ENCODE assay signal across 1 cellular context in the genomic region with DNA sequence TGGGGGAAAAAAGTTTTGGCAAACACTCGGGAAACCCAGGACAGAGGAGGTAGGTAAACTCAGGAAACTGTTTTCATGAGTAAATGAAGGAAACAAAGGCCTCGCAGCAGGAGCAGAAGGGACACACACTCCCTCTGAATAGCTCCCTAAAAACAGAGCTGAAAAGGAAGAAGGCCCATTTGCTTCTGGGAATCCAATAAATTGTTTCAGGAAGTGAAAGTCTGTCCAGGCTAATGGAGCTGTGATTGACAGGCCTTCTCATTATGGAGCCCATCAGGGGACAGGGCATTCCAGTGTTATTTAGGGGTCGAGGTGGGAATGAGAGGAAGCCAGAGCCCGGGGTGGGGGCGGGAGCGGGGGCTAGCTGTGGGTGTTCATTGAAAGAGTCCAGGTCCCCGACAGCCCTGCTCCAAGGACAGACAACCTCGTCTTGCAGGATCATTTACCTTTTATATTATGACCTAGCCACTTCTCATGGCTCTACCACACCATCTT.
TF ChIP-seq lines count a peak whose summit lies in the region.

No MANE protein-coding gene starts in this region.

TF ChIP-seq in WTC11, 78 proteins besides CTCF, POLR2A, EP300 and RAD21 (continued from another document):
- TF ChIP-seq, protein P1, sequence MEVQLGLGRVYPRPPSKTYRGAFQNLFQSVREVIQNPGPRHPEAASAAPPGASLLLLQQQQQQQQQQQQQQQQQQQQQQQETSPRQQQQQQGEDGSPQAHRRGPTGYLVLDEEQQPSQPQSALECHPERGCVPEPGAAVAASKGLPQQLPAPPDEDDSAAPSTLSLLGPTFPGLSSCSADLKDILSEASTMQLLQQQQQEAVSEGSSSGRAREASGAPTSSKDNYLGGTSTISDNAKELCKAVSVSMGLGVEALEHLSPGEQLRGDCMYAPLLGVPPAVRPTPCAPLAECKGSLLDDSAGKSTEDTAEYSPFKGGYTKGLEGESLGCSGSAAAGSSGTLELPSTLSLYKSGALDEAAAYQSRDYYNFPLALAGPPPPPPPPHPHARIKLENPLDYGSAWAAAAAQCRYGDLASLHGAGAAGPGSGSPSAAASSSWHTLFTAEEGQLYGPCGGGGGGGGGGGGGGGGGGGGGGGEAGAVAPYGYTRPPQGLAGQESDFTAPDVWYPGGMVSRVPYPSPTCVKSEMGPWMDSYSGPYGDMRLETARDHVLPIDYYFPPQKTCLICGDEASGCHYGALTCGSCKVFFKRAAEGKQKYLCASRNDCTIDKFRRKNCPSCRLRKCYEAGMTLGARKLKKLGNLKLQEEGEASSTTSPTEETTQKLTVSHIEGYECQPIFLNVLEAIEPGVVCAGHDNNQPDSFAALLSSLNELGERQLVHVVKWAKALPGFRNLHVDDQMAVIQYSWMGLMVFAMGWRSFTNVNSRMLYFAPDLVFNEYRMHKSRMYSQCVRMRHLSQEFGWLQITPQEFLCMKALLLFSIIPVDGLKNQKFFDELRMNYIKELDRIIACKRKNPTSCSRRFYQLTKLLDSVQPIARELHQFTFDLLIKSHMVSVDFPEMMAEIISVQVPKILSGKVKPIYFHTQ (CRISPR knock-in tag; IDR thresholded peaks at IDR 0.05), result no peak
- TF ChIP-seq, protein P2, sequence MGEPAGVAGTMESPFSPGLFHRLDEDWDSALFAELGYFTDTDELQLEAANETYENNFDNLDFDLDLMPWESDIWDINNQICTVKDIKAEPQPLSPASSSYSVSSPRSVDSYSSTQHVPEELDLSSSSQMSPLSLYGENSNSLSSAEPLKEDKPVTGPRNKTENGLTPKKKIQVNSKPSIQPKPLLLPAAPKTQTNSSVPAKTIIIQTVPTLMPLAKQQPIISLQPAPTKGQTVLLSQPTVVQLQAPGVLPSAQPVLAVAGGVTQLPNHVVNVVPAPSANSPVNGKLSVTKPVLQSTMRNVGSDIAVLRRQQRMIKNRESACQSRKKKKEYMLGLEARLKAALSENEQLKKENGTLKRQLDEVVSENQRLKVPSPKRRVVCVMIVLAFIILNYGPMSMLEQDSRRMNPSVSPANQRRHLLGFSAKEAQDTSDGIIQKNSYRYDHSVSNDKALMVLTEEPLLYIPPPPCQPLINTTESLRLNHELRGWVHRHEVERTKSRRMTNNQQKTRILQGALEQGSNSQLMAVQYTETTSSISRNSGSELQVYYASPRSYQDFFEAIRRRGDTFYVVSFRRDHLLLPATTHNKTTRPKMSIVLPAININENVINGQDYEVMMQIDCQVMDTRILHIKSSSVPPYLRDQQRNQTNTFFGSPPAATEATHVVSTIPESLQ (CRISPR knock-in tag; IDR thresholded peaks at IDR 0.05), result no peak
- TF ChIP-seq, protein P3, sequence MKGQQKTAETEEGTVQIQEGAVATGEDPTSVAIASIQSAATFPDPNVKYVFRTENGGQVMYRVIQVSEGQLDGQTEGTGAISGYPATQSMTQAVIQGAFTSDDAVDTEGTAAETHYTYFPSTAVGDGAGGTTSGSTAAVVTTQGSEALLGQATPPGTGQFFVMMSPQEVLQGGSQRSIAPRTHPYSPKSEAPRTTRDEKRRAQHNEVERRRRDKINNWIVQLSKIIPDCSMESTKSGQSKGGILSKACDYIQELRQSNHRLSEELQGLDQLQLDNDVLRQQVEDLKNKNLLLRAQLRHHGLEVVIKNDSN (CRISPR knock-in tag; IDR thresholded peaks at IDR 0.05), result no peak
- TF ChIP-seq FOXJ3 (CRISPR knock-in tag; IDR thresholded peaks at IDR 0.05; ENCODE audit: borderline replicate concordance) (peak; percentile 70; the same call in 1 of the 2 replicates), TEAD4 (CRISPR knock-in tag; IDR thresholded peaks at IDR 0.05) (no peak), GABPB1 (CRISPR knock-in tag; IDR thresholded peaks at IDR 0.05) (no peak), PRRX2 (CRISPR knock-in tag; IDR thresholded peaks at IDR 0.05) (no peak), ZNF423 (CRISPR knock-in tag; IDR thresholded peaks at IDR 0.05) (peak; percentile 60; the same call in 1 of the 2 replicates), SP1 (CRISPR knock-in tag; conservative IDR thresholded peaks at IDR 0.05) (0 out of 2 replicates have a peak, but pooled peaks have one; percentile 57), SMAD4 (CRISPR knock-in tag; IDR thresholded peaks at IDR 0.05) (no peak), ZNF671 (CRISPR knock-in tag; IDR thresholded peaks at IDR 0.05) (no peak), ZNF121 (CRISPR knock-in tag; IDR thresholded peaks at IDR 0.05) (no peak), FOXK1 (CRISPR knock-in tag; IDR thresholded peaks at IDR 0.05) (0 out of 2 replicates have a peak, but pooled peaks have one; percentile 36), TCF7 (CRISPR knock-in tag; IDR thresholded peaks at IDR 0.05; ENCODE audit: low read depth) (no peak), NR3C1 (CRISPR knock-in tag; conservative IDR thresholded peaks at IDR 0.05; ENCODE audit: low read depth) (no peak), ZNF138 (CRISPR knock-in tag; conservative IDR thresholded peaks at IDR 0.05) (no peak), ETV6 (CRISPR knock-in tag; IDR thresholded peaks at IDR 0.05) (peak; percentile 29; the same call in 1 of the 2 replicates), NFYB (CRISPR knock-in tag; conservative IDR thresholded peaks at IDR 0.05; ENCODE audit: low read depth) (no peak), ZNF232 (CRISPR knock-in tag; IDR thresholded peaks at IDR 0.05) (no peak)
- TF ChIP-seq, protein P4, sequence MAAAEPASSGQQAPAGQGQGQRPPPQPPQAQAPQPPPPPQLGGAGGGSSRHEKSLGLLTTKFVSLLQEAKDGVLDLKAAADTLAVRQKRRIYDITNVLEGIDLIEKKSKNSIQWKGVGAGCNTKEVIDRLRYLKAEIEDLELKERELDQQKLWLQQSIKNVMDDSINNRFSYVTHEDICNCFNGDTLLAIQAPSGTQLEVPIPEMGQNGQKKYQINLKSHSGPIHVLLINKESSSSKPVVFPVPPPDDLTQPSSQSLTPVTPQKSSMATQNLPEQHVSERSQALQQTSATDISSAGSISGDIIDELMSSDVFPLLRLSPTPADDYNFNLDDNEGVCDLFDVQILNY (CRISPR knock-in tag; IDR thresholded peaks at IDR 0.05), result peak; percentile 45; the same call in 1 of the 2 replicates
- TF ChIP-seq, protein P5, sequence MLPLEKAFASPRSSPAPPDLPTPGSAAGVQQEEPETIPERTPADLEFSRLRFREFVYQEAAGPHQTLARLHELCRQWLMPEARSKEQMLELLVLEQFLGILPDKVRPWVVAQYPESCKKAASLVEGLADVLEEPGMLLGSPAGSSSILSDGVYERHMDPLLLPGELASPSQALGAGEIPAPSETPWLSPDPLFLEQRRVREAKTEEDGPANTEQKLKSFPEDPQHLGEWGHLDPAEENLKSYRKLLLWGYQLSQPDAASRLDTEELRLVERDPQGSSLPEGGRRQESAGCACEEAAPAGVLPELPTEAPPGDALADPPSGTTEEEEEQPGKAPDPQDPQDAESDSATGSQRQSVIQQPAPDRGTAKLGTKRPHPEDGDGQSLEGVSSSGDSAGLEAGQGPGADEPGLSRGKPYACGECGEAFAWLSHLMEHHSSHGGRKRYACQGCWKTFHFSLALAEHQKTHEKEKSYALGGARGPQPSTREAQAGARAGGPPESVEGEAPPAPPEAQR (CRISPR knock-in tag; IDR thresholded peaks at IDR 0.05), result no peak
- TF ChIP-seq, protein P6, sequence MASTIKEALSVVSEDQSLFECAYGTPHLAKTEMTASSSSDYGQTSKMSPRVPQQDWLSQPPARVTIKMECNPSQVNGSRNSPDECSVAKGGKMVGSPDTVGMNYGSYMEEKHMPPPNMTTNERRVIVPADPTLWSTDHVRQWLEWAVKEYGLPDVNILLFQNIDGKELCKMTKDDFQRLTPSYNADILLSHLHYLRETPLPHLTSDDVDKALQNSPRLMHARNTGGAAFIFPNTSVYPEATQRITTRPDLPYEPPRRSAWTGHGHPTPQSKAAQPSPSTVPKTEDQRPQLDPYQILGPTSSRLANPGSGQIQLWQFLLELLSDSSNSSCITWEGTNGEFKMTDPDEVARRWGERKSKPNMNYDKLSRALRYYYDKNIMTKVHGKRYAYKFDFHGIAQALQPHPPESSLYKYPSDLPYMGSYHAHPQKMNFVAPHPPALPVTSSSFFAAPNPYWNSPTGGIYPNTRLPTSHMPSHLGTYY (CRISPR knock-in tag; IDR thresholded peaks at IDR 0.05), result no peak
- TF ChIP-seq, protein P7, sequence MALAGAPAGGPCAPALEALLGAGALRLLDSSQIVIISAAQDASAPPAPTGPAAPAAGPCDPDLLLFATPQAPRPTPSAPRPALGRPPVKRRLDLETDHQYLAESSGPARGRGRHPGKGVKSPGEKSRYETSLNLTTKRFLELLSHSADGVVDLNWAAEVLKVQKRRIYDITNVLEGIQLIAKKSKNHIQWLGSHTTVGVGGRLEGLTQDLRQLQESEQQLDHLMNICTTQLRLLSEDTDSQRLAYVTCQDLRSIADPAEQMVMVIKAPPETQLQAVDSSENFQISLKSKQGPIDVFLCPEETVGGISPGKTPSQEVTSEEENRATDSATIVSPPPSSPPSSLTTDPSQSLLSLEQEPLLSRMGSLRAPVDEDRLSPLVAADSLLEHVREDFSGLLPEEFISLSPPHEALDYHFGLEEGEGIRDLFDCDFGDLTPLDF (CRISPR knock-in tag; IDR thresholded peaks at IDR 0.05), result no peak
- TF ChIP-seq, protein P8, sequence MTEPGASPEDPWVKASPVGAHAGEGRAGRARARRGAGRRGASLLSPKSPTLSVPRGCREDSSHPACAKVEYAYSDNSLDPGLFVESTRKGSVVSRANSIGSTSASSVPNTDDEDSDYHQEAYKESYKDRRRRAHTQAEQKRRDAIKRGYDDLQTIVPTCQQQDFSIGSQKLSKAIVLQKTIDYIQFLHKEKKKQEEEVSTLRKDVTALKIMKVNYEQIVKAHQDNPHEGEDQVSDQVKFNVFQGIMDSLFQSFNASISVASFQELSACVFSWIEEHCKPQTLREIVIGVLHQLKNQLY (CRISPR knock-in tag; IDR thresholded peaks at IDR 0.05), result no peak
- TF ChIP-seq, protein P9, sequence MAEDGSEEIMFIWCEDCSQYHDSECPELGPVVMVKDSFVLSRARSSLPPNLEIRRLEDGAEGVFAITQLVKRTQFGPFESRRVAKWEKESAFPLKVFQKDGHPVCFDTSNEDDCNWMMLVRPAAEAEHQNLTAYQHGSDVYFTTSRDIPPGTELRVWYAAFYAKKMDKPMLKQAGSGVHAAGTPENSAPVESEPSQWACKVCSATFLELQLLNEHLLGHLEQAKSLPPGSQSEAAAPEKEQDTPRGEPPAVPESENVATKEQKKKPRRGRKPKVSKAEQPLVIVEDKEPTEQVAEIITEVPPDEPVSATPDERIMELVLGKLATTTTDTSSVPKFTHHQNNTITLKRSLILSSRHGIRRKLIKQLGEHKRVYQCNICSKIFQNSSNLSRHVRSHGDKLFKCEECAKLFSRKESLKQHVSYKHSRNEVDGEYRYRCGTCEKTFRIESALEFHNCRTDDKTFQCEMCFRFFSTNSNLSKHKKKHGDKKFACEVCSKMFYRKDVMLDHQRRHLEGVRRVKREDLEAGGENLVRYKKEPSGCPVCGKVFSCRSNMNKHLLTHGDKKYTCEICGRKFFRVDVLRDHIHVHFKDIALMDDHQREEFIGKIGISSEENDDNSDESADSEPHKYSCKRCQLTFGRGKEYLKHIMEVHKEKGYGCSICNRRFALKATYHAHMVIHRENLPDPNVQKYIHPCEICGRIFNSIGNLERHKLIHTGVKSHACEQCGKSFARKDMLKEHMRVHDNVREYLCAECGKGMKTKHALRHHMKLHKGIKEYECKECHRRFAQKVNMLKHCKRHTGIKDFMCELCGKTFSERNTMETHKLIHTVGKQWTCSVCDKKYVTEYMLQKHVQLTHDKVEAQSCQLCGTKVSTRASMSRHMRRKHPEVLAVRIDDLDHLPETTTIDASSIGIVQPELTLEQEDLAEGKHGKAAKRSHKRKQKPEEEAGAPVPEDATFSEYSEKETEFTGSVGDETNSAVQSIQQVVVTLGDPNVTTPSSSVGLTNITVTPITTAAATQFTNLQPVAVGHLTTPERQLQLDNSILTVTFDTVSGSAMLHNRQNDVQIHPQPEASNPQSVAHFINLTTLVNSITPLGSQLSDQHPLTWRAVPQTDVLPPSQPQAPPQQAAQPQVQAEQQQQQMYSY (CRISPR knock-in tag; IDR thresholded peaks at IDR 0.05), result no peak
- TF ChIP-seq, protein P10, sequence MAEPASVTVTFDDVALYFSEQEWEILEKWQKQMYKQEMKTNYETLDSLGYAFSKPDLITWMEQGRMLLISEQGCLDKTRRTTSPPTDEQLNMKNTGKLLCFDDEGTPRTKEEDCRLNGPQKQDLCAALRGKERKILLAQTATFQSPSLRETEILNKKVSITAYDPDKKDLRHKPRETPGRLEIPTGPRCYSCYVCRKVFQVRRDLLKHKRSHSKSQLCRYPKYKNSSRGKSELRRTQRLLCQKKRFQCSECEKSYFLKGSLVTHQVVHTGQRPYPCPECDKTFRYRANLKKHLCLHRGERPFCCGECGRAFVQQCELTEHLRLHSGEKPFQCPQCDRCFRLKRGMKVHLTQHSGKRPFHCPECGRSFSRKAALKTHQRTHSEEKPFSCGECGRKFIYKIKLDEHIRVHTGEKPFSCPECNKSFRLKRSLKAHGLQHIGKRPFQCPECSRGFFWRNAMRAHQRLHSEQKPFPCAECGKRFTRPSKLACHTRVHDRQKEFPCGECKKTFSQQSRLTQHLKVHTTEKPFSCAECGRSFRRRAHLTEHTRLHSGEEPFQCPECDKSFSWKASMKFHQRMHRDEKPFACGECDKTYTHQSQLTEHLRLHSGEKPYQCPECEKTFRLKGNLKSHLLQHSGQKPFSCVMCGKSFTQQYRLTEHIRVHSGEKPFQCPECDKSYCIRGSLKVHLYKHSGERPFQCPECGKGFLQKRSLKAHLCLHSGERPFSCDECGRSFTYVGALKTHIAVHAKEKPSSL (CRISPR knock-in tag; conservative IDR thresholded peaks at IDR 0.05), result no peak
TF ChIP-seq in WTC11: peak in this region for 9.
